16 cellular contexts compared by ENCODE assay signal in genomic region chr15:93001881-93002280, GRCh38.
A peak's percentile ranks its signal among the peaks of the same experiment; 100 is the strongest.
DNase-seq lines count a peak whose midpoint lies in the region; ATAC-seq, FAIRE-seq and TF ChIP-seq lines count a peak whose summit lies in the region.
"Had no signal": no experiment of that assay in that cellular context is flagged by ENCODE, and none has a peak within 500 bp of the region (broad histone marks: within the 10 kb centered on the region; RNA-seq: fewer than 3 reads in every experiment).

No MANE protein-coding gene starts in this region.

- TF ChIP-seq RAD21 in HCT116 (IDR thresholded peaks at IDR 0.05; ENCODE audit: low read depth), result no peak

- ATAC-seq in HCT116 (peak; percentile 53; the same call in 1 of the 2 replicates), GM19035 (IDR thresholded peaks at IDR 0.05; ENCODE audit: unreplicated experiment) (no peak), GM18909 (IDR thresholded peaks at IDR 0.05; ENCODE audit: poor library complexity, unreplicated experiment) (no peak)
- no peak for ATAC-seq in naive thymus-derived CD8-positive, alpha-beta T cell

- H3K9ac ChIP-seq in HCT116 (ENCODE audit: low read length) (no peak overlapping the region), astrocyte (ENCODE audit: low read length) (no peak overlapping the region)

- peaks cover 33% of the 10 kb centered on the region for H3K36me3 Mint-ChIP-seq in astrocyte (ENCODE audit: low read depth, unreplicated experiment)
- H3K36me3 Mint-ChIP-seq in naive thymus-derived CD8-positive, alpha-beta T cell, result peaks cover 21 to 97% (median 32%) of the 10 kb centered on the region in 3 donors

- H3K4me2 ChIP-seq in HCT116 (ENCODE audit: low read length), result no peak overlapping the region
- no peak overlapping the region for H3K4me2 ChIP-seq in astrocyte (ENCODE audit: low read length)

- no peak overlapping the region for H3K4me3 ChIP-seq in HCT116 (replicated peaks in 1 of 2; ENCODE audit: low read depth in 1 of 2, low read length in 2 of 2)
- H3K4me3 ChIP-seq in astrocyte (ENCODE audit: insufficient read depth, low read depth, low read length), result no peak overlapping the region

- CTCF ChIA-PET in HCT116 (lab: Charles Lee), result interaction anchor here (0.6 kb wide), 1 partner anchor 236 kb away, joined by 3 read pairs; no protein-coding TSS in a partner anchor

- no peak for TF ChIP-seq POLR2A in HCT116 (IDR thresholded peaks at IDR 0.05; ENCODE audit: borderline replicate concordance, extremely low read depth, insufficient read depth, insufficient read length)

- H3K27ac ChIP-seq in HCT116 (ENCODE audit: low read depth, low read length) (no peak overlapping the region), astrocyte (ENCODE audit: low read depth, low read length) (no peak overlapping the region)

- no peak overlapping the region for H3K4me3 Mint-ChIP-seq in astrocyte (ENCODE audit: unreplicated experiment)
- H3K4me3 Mint-ChIP-seq in naive thymus-derived CD8-positive, alpha-beta T cell, result no peak overlapping the region

- no peak overlapping the region for H3K27ac Mint-ChIP-seq in astrocyte (ENCODE audit: unreplicated experiment)
- peak overlapping the region in 6 of 10 donors; percentile 54 to 87 (median 64) for H3K27ac Mint-ChIP-seq in naive thymus-derived CD8-positive, alpha-beta T cell

- no peaks in the 10 kb centered on the region for H3K27me3 Mint-ChIP-seq in astrocyte (ENCODE audit: low read depth, unreplicated experiment)
- no peaks in the 10 kb centered on the region for H3K27me3 Mint-ChIP-seq in naive thymus-derived CD8-positive, alpha-beta T cell
- H3K27me3 Mint-ChIP-seq: naive B cell had no signal

- H3K9me2 ChIP-seq in HCT116 (ENCODE audit: insufficient read depth), result no peaks in the 10 kb centered on the region

- H3K79me2 ChIP-seq in HCT116 (ENCODE audit: insufficient read depth, low read length) (peaks cover 34% of the 10 kb centered on the region), astrocyte (ENCODE audit: insufficient read depth, low read length) (peaks cover 37% of the 10 kb centered on the region)

- H3K27me3 ChIP-seq in HCT116 (ENCODE audit: insufficient read depth, low read length), result no peaks in the 10 kb centered on the region
- H3K27me3 ChIP-seq in astrocyte (ENCODE audit: insufficient read depth, low read length), result no peaks in the 10 kb centered on the region

- no peaks in the 10 kb centered on the region for H3K9me3 Mint-ChIP-seq in astrocyte (ENCODE audit: unreplicated experiment)
- peaks cover 0 to 1% (median 0%) of the 10 kb centered on the region in 9 donors for H3K9me3 Mint-ChIP-seq in naive thymus-derived CD8-positive, alpha-beta T cell
- H3K9me3 Mint-ChIP-seq: naive B cell had no signal

- H4K20me1 ChIP-seq in HCT116 (ENCODE audit: insufficient read depth) (no peaks in the 10 kb centered on the region), astrocyte (ENCODE audit: insufficient read depth, low read length) (peaks cover 54% of the 10 kb centered on the region)

- BruUV-seq in HCT116 (replicated peaks; lab: Mats Ljungman, UMichigan), result no TSS peak

- intact Hi-C loops in HCT116 (cut with micrococcal nuclease), result no loop called here

- POLR2A ChIA-PET in HCT116 (lab: Charles Lee), result no interaction called here
- POLR2A ChIA-PET in naive thymus-derived CD8-positive, alpha-beta T cell (lab: Charles Lee), result no interaction called here

- RAD21 ChIA-PET in HCT116 (lab: Charles Lee; ENCODE audit: low non-redundant PET in 1 of 2, low total read pairs in 2 of 2, uncharacterized antibody in 2 of 2, unreplicated experiment in 2 of 2), result no interaction called here

- DNase-seq in SIG-M5 treated with dmso at 0.1 percent for 504 hours (lab: John Stamatoyannopoulos, UW; ENCODE audit: unreplicated experiment) (peak; percentile 26), SIG-M5 (lab: John Stamatoyannopoulos, UW) (no peak), HCT116 (ENCODE audit: low read depth, low spot score) (no peak), astrocyte (ENCODE audit: low read depth) (no peak), NCI-H146 treated with DMSO at 0.1 percent for 48 hours (lab: John Stamatoyannopoulos, UW; ENCODE audit: unreplicated experiment) (no peak)
- DNase-seq in naive thymus-derived CD8-positive, alpha-beta T cell, result no peak
- DNase-seq: activated CD4-positive, alpha-beta T cell treated with anti-CD3 and anti-CD28 coated beads, Interleukin-2, amount 50 U/mL, for 1 hour; DMS79 treated with DMSO at 0.1 percent for 48 hours; naive B cell; NCI-H1092; NCI-H69; stimulated activated naive CD4-positive, alpha-beta T cell treated with Interleukin-2 at 50 U/mL for 16 hours had no signal

- no peak for FAIRE-seq in astrocyte (lab: Jason Lieb, UNC)
- FAIRE-seq: A204.1, GM18507 had no signal

- H3K36me3 ChIP-seq in HCT116 (ENCODE audit: control insufficient read depth in 1 of 2, insufficient read depth in 2 of 2, low read length in 2 of 2), result peaks cover 73 to 74% of the 10 kb centered on the region in 2 experiments
- H3K36me3 ChIP-seq in astrocyte (ENCODE audit: insufficient read depth, low read length), result peaks cover 85% of the 10 kb centered on the region

- H3K4me1 ChIP-seq in HCT116 (ENCODE audit: control insufficient read depth in 1 of 2, insufficient read depth in 2 of 2, low read length in 2 of 2) (no peaks in the 10 kb centered on the region), astrocyte (ENCODE audit: insufficient read depth, low read length) (no peaks in the 10 kb centered on the region)

- TF ChIP-seq CTCF in HCT116 (IDR thresholded peaks at IDR 0.05 in 2 of 3, conservative IDR thresholded peaks at IDR 0.05 in 1 of 3; ENCODE audit: borderline replicate concordance in 1 of 3, insufficient read depth in 1 of 3, low read depth in 2 of 3, low read length in 2 of 3) (peak in 2 of 3 experiments; percentile 18 to 40; a peak in 2 of 6 replicates), astrocyte (IDR thresholded peaks at IDR 0.05; ENCODE audit: insufficient read depth, low read depth, low read length) (peak; percentile 17)

- peaks cover 5% of the 10 kb centered on the region for H3K4me1 Mint-ChIP-seq in astrocyte (ENCODE audit: low read depth, unreplicated experiment)
- peaks cover 13 to 28% (median 19%) of the 10 kb centered on the region in 4 donors for H3K4me1 Mint-ChIP-seq in naive thymus-derived CD8-positive, alpha-beta T cell
- H3K4me1 Mint-ChIP-seq: naive B cell had no signal

- H3K9me3 ChIP-seq in HCT116 (ENCODE audit: control insufficient read depth in 1 of 2, insufficient read depth in 1 of 2, low read depth in 1 of 2, low read length in 2 of 2), result no peaks in the 10 kb centered on the region
- no peaks in the 10 kb centered on the region for H3K9me3 ChIP-seq in astrocyte (ENCODE audit: insufficient read depth, low read depth, low read length)

- H2AFZ ChIP-seq in HCT116 (ENCODE audit: low read depth, low read length, poor library complexity, severe bottlenecking) (no peak overlapping the region), astrocyte (ENCODE audit: low read depth, low read length) (no peak overlapping the region)

TF ChIP-seq in HCT116, 20 proteins besides CTCF, POLR2A, EP300 and RAD21:
- no peak for TF ChIP-seq TCF7L2 (IDR thresholded peaks at IDR 0.05; ENCODE audit: borderline replicate concordance, extremely low read depth, insufficient read depth, insufficient read length)
- TF ChIP-seq EGR1 (IDR thresholded peaks at IDR 0.05; ENCODE audit: low read depth), result no peak
- TF ChIP-seq EZH2 (IDR thresholded peaks at IDR 0.05), result no peak
- TF ChIP-seq YY1 (IDR thresholded peaks at IDR 0.05; ENCODE audit: extremely low read depth, insufficient replicate concordance, low read depth, low read length), result no peak
- TF ChIP-seq ELF1 (IDR thresholded peaks at IDR 0.05; ENCODE audit: borderline replicate concordance, low read depth), result no peak
- TF ChIP-seq POLR2AphosphoS5 (IDR thresholded peaks at IDR 0.05; ENCODE audit: low read depth, low read length), result no peak
- TF ChIP-seq SIN3A (IDR thresholded peaks at IDR 0.05; ENCODE audit: low read depth), result no peak
- no peak for TF ChIP-seq ZBTB33 (IDR thresholded peaks at IDR 0.05; ENCODE audit: extremely low read depth, insufficient replicate concordance, low read length)
- no peak for TF ChIP-seq CBX3 (IDR thresholded peaks at IDR 0.05; ENCODE audit: low read depth)
- no peak for TF ChIP-seq MAX (IDR thresholded peaks at IDR 0.05)
- TF ChIP-seq SP1 (IDR thresholded peaks at IDR 0.05; ENCODE audit: low read depth), result no peak
- no peak for TF ChIP-seq FOSL1 (IDR thresholded peaks at IDR 0.05; ENCODE audit: low read depth)
- TF ChIP-seq CEBPB (IDR thresholded peaks at IDR 0.05; ENCODE audit: low read depth), result no peak
- no peak for TF ChIP-seq ZFX (IDR thresholded peaks at IDR 0.05)
- no peak for TF ChIP-seq SRF (IDR thresholded peaks at IDR 0.05; ENCODE audit: low read depth)
- TF ChIP-seq ZNF274 (IDR thresholded peaks at IDR 0.05; ENCODE audit: low read depth, low read length), result no peak
- no peak for TF ChIP-seq ATF3 (IDR thresholded peaks at IDR 0.05)
